ENCODE assay signal across 8 cellular contexts in genomic region chr18:48953096-48953706, GRCh38. TPM values are rescaled to one million over a fixed set of nuclear protein-coding genes. Genes with fewer than 3 reads are reported as not detected.
DNase-seq lines count a peak whose midpoint lies in the region; ATAC-seq and TF ChIP-seq lines count a peak whose summit lies in the region.

No MANE protein-coding gene starts in this region.

- peak overlapping the region; percentile 96 for H3K4me3 Mint-ChIP-seq in natural killer cell treated with Interleukin-12 subunit alpha and Interleukin-12 subunit beta and Interleukin-15 and Interleukin-18, amount 100 ng/mL, for 72 hours

- DNase-seq in dorsolateral prefrontal cortex (no peak), SW480 (ENCODE audit: low spot score) (no peak), 8988T (no peak), iPS-NIHi11 (ENCODE audit: low spot score) (no peak)
- DNase-seq in natural killer cell treated with Interleukin-12 subunit alpha and Interleukin-12 subunit beta and Interleukin-15 and Interleukin-18, amount 100 ng/mL, for 72 hours (ENCODE audit: low spot score) = no peak

- H3K27ac ChIP-seq in BLaER1 = peak overlapping the region; percentile 75; the same call in 1 of the 2 replicates
- peak overlapping the region; percentile 100 for H3K27ac ChIP-seq in HUES6 (ENCODE audit: low read depth, low read length)
- H3K27ac ChIP-seq in dorsolateral prefrontal cortex = peak overlapping the region; percentile 93 to 100 (median 98)

- peaks cover 28% of the 10 kb centered on the region for H3K27me3 ChIP-seq in BLaER1
- H3K27me3 ChIP-seq in HUES6 (ENCODE audit: control insufficient read depth, insufficient read depth, low read length) = no peaks in the 10 kb centered on the region
- no peaks in the 10 kb centered on the region for H3K27me3 ChIP-seq in dorsolateral prefrontal cortex

- H4K20me1 ChIP-seq in BLaER1 = peaks cover 35% of the 10 kb centered on the region

- H3K27me3 Mint-ChIP-seq in natural killer cell treated with Interleukin-12 subunit alpha and Interleukin-12 subunit beta and Interleukin-15 and Interleukin-18, amount 100 ng/mL, for 72 hours = no peaks in the 10 kb centered on the region

- H3K4me1 ChIP-seq in BLaER1 (peaks cover 38% of the 10 kb centered on the region), HUES6 (ENCODE audit: control insufficient read depth, insufficient read depth, low read length) (peaks cover 40% of the 10 kb centered on the region)

- H3K9ac ChIP-seq in BLaER1 (0 out of 2 replicates have a peak overlapping the region, but pooled peaks have one; percentile 77), HUES6 (ENCODE audit: low read length) (peak overlapping the region; percentile 98)

- intact Hi-C loops in dorsolateral prefrontal cortex (cut with DNase I) = loop anchor here (2.0 to 10.0 kb wide), 4 partner anchors 176 to 282 kb away; no protein-coding TSS in a partner anchor

- no peaks in the 10 kb centered on the region for H3K9me3 Mint-ChIP-seq in natural killer cell treated with Interleukin-12 subunit alpha and Interleukin-12 subunit beta and Interleukin-15 and Interleukin-18, amount 100 ng/mL, for 72 hours

- H3K9me3 ChIP-seq in BLaER1 (no peaks in the 10 kb centered on the region), HUES6 (ENCODE audit: control insufficient read depth, insufficient read depth, low read depth, low read length) (no peaks in the 10 kb centered on the region)

- no peaks in the 10 kb centered on the region for H3K36me3 ChIP-seq in BLaER1
- peaks cover 4% of the 10 kb centered on the region; the same call in 1 of the 2 replicates for H3K36me3 ChIP-seq in HUES6 (ENCODE audit: control insufficient read depth, insufficient read depth, low read length)

- H3K27ac Mint-ChIP-seq in natural killer cell treated with Interleukin-12 subunit alpha and Interleukin-12 subunit beta and Interleukin-15 and Interleukin-18, amount 100 ng/mL, for 72 hours = peak overlapping the region in 1 of 2 donors; percentile 94

- peak overlapping the region; percentile 90 for H3K4me2 ChIP-seq in BLaER1

- H3K4me3 ChIP-seq in BLaER1 = peak overlapping the region; percentile 72
- peak overlapping the region; percentile 66 for H3K4me3 ChIP-seq in HUES6 (ENCODE audit: low read depth, low read length)
- H3K4me3 ChIP-seq in dorsolateral prefrontal cortex = peak overlapping the region; percentile 65 to 94 (median 84)

- ATAC-seq in natural killer cell treated with Interleukin-12 subunit alpha and Interleukin-12 subunit beta and Interleukin-15 and Interleukin-18, amount 100 ng/mL, for 72 hours = no peak
- ATAC-seq in GM19452 (IDR thresholded peaks at IDR 0.05; ENCODE audit: unreplicated experiment) = no peak

- no peak for TF ChIP-seq CTCF in dorsolateral prefrontal cortex (IDR thresholded peaks at IDR 0.05 in 54 of 56, conservative IDR thresholded peaks at IDR 0.05 in 2 of 56; ENCODE audit: low read depth in 1 of 56, partially characterized antibody in 56 of 56)

- peaks cover 13 to 18% of the 10 kb centered on the region in 2 donors for H3K4me1 Mint-ChIP-seq in natural killer cell treated with Interleukin-12 subunit alpha and Interleukin-12 subunit beta and Interleukin-15 and Interleukin-18, amount 100 ng/mL, for 72 hours (ENCODE audit: low read depth in 2 of 2)

- H3K36me3 Mint-ChIP-seq in natural killer cell treated with Interleukin-12 subunit alpha and Interleukin-12 subunit beta and Interleukin-15 and Interleukin-18, amount 100 ng/mL, for 72 hours = peaks cover 4% of the 10 kb centered on the region

RNA-seq across cellular contexts. Expression of gene SMAD7, which starts 2.4 kb away (rescaled TPM):
- 10 to 100 TPM; 14.2 to 34.2 (median 23.6) TPM for total RNA-seq in dorsolateral prefrontal cortex
- 10 to 100 TPM; 49.1 to 85.8 TPM for total RNA-seq in natural killer cell treated with Interleukin-12 subunit alpha and Interleukin-12 subunit beta and Interleukin-15 and Interleukin-18, amount 100 ng/mL, for 72 hours
